ENCODE assay signal across 1 cellular context in the genomic region with DNA sequence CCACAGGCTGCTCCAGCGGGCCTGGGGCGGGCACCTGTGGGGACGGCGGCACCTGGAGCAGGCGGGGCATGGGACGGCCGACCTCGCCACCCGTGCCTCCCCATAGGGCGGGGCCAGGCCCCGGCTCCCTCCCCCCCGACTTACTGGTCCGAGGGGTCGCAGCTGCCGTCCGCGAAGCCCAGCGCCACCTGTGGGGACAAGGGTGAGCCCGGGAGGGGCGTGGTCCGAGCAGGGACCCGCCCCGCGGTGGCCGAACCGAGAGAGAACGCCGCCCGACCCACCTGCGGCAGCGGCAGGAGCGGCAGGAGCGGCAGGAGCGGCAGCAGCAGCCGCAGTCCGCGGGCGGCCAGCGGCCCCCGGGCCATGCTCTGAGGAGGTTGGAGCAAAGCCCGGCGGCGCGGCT.
TF ChIP-seq lines count a peak whose summit lies in the region.

Gene TMEM52 (minus strand): TSS at position 379 of the 403 bp plus-strand sequence. CDS start 14 bp downstream, at position 365.

TF ChIP-seq in neural cell, 6 proteins besides CTCF, POLR2A, EP300 and RAD21 (continued from another document):
- TF ChIP-seq, protein P1, sequence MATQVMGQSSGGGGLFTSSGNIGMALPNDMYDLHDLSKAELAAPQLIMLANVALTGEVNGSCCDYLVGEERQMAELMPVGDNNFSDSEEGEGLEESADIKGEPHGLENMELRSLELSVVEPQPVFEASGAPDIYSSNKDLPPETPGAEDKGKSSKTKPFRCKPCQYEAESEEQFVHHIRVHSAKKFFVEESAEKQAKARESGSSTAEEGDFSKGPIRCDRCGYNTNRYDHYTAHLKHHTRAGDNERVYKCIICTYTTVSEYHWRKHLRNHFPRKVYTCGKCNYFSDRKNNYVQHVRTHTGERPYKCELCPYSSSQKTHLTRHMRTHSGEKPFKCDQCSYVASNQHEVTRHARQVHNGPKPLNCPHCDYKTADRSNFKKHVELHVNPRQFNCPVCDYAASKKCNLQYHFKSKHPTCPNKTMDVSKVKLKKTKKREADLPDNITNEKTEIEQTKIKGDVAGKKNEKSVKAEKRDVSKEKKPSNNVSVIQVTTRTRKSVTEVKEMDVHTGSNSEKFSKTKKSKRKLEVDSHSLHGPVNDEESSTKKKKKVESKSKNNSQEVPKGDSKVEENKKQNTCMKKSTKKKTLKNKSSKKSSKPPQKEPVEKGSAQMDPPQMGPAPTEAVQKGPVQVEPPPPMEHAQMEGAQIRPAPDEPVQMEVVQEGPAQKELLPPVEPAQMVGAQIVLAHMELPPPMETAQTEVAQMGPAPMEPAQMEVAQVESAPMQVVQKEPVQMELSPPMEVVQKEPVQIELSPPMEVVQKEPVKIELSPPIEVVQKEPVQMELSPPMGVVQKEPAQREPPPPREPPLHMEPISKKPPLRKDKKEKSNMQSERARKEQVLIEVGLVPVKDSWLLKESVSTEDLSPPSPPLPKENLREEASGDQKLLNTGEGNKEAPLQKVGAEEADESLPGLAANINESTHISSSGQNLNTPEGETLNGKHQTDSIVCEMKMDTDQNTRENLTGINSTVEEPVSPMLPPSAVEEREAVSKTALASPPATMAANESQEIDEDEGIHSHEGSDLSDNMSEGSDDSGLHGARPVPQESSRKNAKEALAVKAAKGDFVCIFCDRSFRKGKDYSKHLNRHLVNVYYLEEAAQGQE (IDR thresholded peaks at IDR 0.05; ENCODE audit: borderline replicate concordance), result no peak
- TF ChIP-seq EZH2 (IDR thresholded peaks at IDR 0.05; ENCODE audit: borderline replicate concordance, insufficient read depth, low read length, poor library complexity, severe bottlenecking) (no peak), SMC3 (conservative IDR thresholded peaks at IDR 0.05; ENCODE audit: poor library complexity) (no peak), MXI1 (conservative IDR thresholded peaks at IDR 0.05; ENCODE audit: poor library complexity, severe bottlenecking) (no peak)
